ENCODE assay signal across 8 cellular contexts in the genomic region with DNA sequence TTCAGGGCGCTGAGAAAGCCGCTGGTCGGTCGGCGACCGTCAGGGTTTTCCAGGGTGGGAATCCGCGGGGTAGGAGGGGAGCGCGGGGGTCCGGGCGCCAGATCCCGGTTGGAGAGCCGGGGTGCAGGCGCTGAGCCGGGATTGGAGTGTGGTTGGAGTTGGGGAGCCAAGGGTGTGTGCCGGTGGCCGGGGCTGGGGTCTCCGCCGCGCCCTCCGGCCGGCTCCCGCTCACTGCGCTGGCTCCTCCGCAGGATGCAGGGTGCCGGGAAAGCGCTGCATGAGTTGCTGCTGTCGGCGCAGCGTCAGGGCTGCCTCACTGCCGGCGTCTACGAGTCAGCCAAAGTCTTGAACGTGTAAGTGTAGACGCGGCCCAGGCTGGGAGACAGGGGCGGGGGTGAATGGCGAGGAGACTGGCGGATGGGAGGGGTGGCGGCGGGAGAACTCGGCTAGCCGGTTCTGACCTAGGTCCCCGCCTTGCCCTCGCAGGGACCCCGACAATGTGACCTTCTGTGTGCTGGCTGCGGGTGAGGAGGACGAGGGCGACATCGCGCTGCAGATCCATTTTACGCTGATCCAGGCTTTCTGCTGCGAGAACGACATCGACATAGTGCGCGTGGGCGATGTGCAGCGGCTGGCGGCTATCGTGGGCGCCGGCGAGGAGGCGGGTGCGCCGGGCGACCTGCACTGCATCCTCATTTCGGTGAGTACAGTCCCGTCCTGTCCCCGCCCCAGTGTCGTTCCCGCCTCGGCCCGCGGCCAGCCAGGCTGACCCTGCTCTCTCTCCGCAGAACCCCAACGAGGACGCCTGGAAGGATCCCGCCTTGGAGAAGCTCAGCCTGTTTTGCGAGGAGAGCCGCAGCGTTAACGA. TPM values are rescaled to one million over a fixed set of nuclear protein-coding genes. Genes with fewer than 3 reads are reported as not detected.
DNase-seq lines count a peak whose midpoint lies in the region; FAIRE-seq lines count a peak whose summit lies in the region.

No MANE protein-coding gene starts in this region.

- DNase-seq in COR-L47 (lab: John Stamatoyannopoulos, UW) (peak; percentile 41), left kidney (ENCODE audit: low read depth, low spot score) (peak; percentile 73), NCI-H510A treated with DMSO at 0.1 percent for 48 hours (lab: John Stamatoyannopoulos, UW) (no peak), RCC 7860 (ENCODE audit: low spot score) (no peak)
- DNase-seq in activated CD4-positive, alpha-beta T cell treated with anti-CD3 and anti-CD28 coated beads, Interleukin-2, amount 10 ng/mL, durations not matched to agents 24 days and 14 days, result peak; percentile 90
- peak; percentile 51 to 55 for DNase-seq in stimulated activated CD4-positive, alpha-beta T cell treated with anti-CD3 and anti-CD28 coated beads, Interleukin-15, amount 100 ng/mL, for 48 hours (ENCODE audit: low read depth in 2 of 2)

- H3K36me3 Mint-ChIP-seq in activated CD4-positive, alpha-beta T cell treated with anti-CD3 and anti-CD28 coated beads, Interleukin-2, amount 10 ng/mL, durations not matched to agents 24 days and 14 days (ENCODE audit: low read depth), result peaks cover 21% of the 10 kb centered on the region

- peaks cover 17% of the 10 kb centered on the region for H3K27me3 Mint-ChIP-seq in activated CD4-positive, alpha-beta T cell treated with anti-CD3 and anti-CD28 coated beads, Interleukin-2, amount 10 ng/mL, durations not matched to agents 24 days and 14 days

- intact Hi-C loops in activated CD4-positive, alpha-beta T cell treated with anti-CD3 and anti-CD28 coated beads, Interleukin-2, amount 10 ng/mL, durations not matched to agents 24 days and 14 days (cut with micrococcal nuclease), result loop anchor here (2.0 to 5.0 kb wide), 3 partner anchors 183 to 287 kb away; a partner anchor contains a TSS

- FAIRE-seq in RCC 7860 (lab: Jason Lieb, UNC), result no peak

- H3K4me1 Mint-ChIP-seq in activated CD4-positive, alpha-beta T cell treated with anti-CD3 and anti-CD28 coated beads, Interleukin-2, amount 10 ng/mL, durations not matched to agents 24 days and 14 days, result peaks cover 34% of the 10 kb centered on the region

- H3K27ac Mint-ChIP-seq in activated CD4-positive, alpha-beta T cell treated with anti-CD3 and anti-CD28 coated beads, Interleukin-2, amount 10 ng/mL, durations not matched to agents 24 days and 14 days, result peak overlapping the region; percentile 94

- H3K36me3 ChIP-seq in HUES48 (ENCODE audit: control insufficient read depth, insufficient read depth, low read length), result peaks cover 14% of the 10 kb centered on the region

- H3K27ac ChIP-seq in HUES48 (ENCODE audit: low read depth, low read length) (no peak overlapping the region), cingulate gyrus (ENCODE audit: low read depth, low read length) (peak overlapping the region; percentile 85)

- H3K9ac ChIP-seq in HUES48 (ENCODE audit: low read depth, low read length), result peak overlapping the region; percentile 55

- H3K4me3 Mint-ChIP-seq in activated CD4-positive, alpha-beta T cell treated with anti-CD3 and anti-CD28 coated beads, Interleukin-2, amount 10 ng/mL, durations not matched to agents 24 days and 14 days, result peak overlapping the region; percentile 92

- peak overlapping the region; percentile 84 for H3K4me3 ChIP-seq in HUES48 (ENCODE audit: low read depth, low read length)

- peaks cover 12% of the 10 kb centered on the region for H3K27me3 ChIP-seq in HUES48 (ENCODE audit: control insufficient read depth, insufficient read depth, low read length)

- H3K9me3 ChIP-seq in HUES48 (ENCODE audit: control insufficient read depth, insufficient read depth, low read length), result no peaks in the 10 kb centered on the region

- no peaks in the 10 kb centered on the region for H3K9me3 Mint-ChIP-seq in activated CD4-positive, alpha-beta T cell treated with anti-CD3 and anti-CD28 coated beads, Interleukin-2, amount 10 ng/mL, durations not matched to agents 24 days and 14 days

- peaks cover 28% of the 10 kb centered on the region for H3K4me1 ChIP-seq in HUES48 (ENCODE audit: control insufficient read depth, insufficient read depth, low read length)

RNA-seq across cellular contexts. Expression of a gene that starts 0.6 kb away (rescaled TPM):
- 19.8 and 20.0 TPM in 2 replicates for total RNA-seq in activated CD4-positive, alpha-beta T cell treated with anti-CD3 and anti-CD28 coated beads, Interleukin-2, amount 10 ng/mL, durations not matched to agents 24 days and 14 days

Comparison
In these comparisons a context has a peak if more than half of its experiments do, and no peak if none do; other contexts are left out.
1. DNase-seq: peak in COR-L47 (single experiment), activated CD4-positive, alpha-beta T cell treated with anti-CD3 and anti-CD28 coated beads, Interleukin-2, amount 10 ng/mL, durations not matched to agents 24 days and 14 days (single experiment), left kidney (single experiment) and stimulated activated CD4-positive, alpha-beta T cell treated with anti-CD3 and anti-CD28 coated beads, Interleukin-15, amount 100 ng/mL, for 48 hours (2 of 2); none in NCI-H510A treated with DMSO at 0.1 percent for 48 hours (single experiment) and RCC 7860 (single experiment).